ENCODE assay signal across 1 cellular context in genomic region chr15:78314181-78314581, GRCh38.
TF ChIP-seq lines count a peak whose summit lies in the region.

No MANE protein-coding gene starts in this region.

TF ChIP-seq in GM23338, 12 proteins besides CTCF, POLR2A, EP300 and RAD21 (continued from another document):
- TF ChIP-seq ZNF462 (CRISPR knock-in tag; IDR thresholded peaks at IDR 0.05), result no peak
- no peak for TF ChIP-seq JUNB (IDR thresholded peaks at IDR 0.05; ENCODE audit: unreplicated experiment)
- TF ChIP-seq ETS1 (IDR thresholded peaks at IDR 0.05), result no peak
- TF ChIP-seq CREB1 (CRISPR knock-in tag; IDR thresholded peaks at IDR 0.05; ENCODE audit: low read depth), result no peak
- no peak for TF ChIP-seq EZH2 (IDR thresholded peaks at IDR 0.05; ENCODE audit: low read depth, unreplicated experiment)
- no peak for TF ChIP-seq ZNF331 (CRISPR knock-in tag; IDR thresholded peaks at IDR 0.05; ENCODE audit: low read depth)
- TF ChIP-seq REST (IDR thresholded peaks at IDR 0.05; ENCODE audit: unreplicated experiment), result no peak
- no peak for TF ChIP-seq STAT1 (IDR thresholded peaks at IDR 0.05; ENCODE audit: unreplicated experiment)
